In genomic region chr7:151853896-151854807, GRCh38 we compare ENCODE assay signal across 2 cellular contexts.
TF ChIP-seq lines count a peak whose summit lies in the region.

No MANE protein-coding gene starts in this region.

TF ChIP-seq in HEK293, 187 proteins besides CTCF, POLR2A, EP300 and RAD21 (continues in another document):
- no peak for TF ChIP-seq ZFHX2 (tag by site-specific recombination; conservative IDR thresholded peaks at IDR 0.05)
- peak; percentile 27; the same call in 1 of the 2 replicates for TF ChIP-seq ZBTB20 (tag by site-specific recombination; IDR thresholded peaks at IDR 0.05)
- TF ChIP-seq KLF9 (tag by site-specific recombination; IDR thresholded peaks at IDR 0.05; ENCODE audit: low read depth): no peak
- no peak for TF ChIP-seq ZFP69B (tag by site-specific recombination; IDR thresholded peaks at IDR 0.05)
- TF ChIP-seq ZNF747 (tag by site-specific recombination; IDR thresholded peaks at IDR 0.05): no peak
- no peak for TF ChIP-seq ZNF121 (tag by site-specific recombination; IDR thresholded peaks at IDR 0.05)
- TF ChIP-seq HOXD13 (CRISPR knock-in tag; IDR thresholded peaks at IDR 0.05; ENCODE audit: borderline replicate concordance): no peak
- no peak for TF ChIP-seq MYNN (tag by site-specific recombination; IDR thresholded peaks at IDR 0.05; ENCODE audit: borderline replicate concordance)
- TF ChIP-seq ZNF362 (tag by site-specific recombination; IDR thresholded peaks at IDR 0.05): no peak
- peak; percentile 58; the same call in 1 of the 2 replicates for TF ChIP-seq ZSCAN4 (tag by site-specific recombination; IDR thresholded peaks at IDR 0.05)
- TF ChIP-seq ZBTB10 (tag by site-specific recombination; IDR thresholded peaks at IDR 0.05): no peak
- no peak for TF ChIP-seq ZNF521 (tag by site-specific recombination; IDR thresholded peaks at IDR 0.05)
- no peak for TF ChIP-seq EGR2 (tag by site-specific recombination; IDR thresholded peaks at IDR 0.05; ENCODE audit: low read depth)
- TF ChIP-seq ZNF558 (tag by site-specific recombination; IDR thresholded peaks at IDR 0.05): no peak
- no peak for TF ChIP-seq ZNF23 (tag by site-specific recombination; IDR thresholded peaks at IDR 0.05; ENCODE audit: borderline replicate concordance)
- no peak for TF ChIP-seq PRDM6 (tag by site-specific recombination; IDR thresholded peaks at IDR 0.05)
- TF ChIP-seq REST (tag by site-specific recombination; IDR thresholded peaks at IDR 0.05): peak; percentile 77
- no peak for TF ChIP-seq ZNF132 (tag by site-specific recombination; IDR thresholded peaks at IDR 0.05; ENCODE audit: borderline replicate concordance)
- TF ChIP-seq ZBTB17 (tag by site-specific recombination; IDR thresholded peaks at IDR 0.05): peak; percentile 74
- TF ChIP-seq YY1 (tag by site-specific recombination; IDR thresholded peaks at IDR 0.05): no peak

TF ChIP-seq in H1, 55 proteins besides CTCF, POLR2A, EP300 and RAD21:
- TF ChIP-seq ATF2 (IDR thresholded peaks at IDR 0.05; ENCODE audit: low read length) (no peak), SP4 (IDR thresholded peaks at IDR 0.05; ENCODE audit: low read length) (no peak), SUZ12 (IDR thresholded peaks at IDR 0.05; ENCODE audit: low read length) (no peak), RFX5 (IDR thresholded peaks at IDR 0.05; ENCODE audit: borderline replicate concordance, low read depth, low read length) (no peak), YY1 (IDR thresholded peaks at IDR 0.05; ENCODE audit: low read depth, low read length) (no peak), RNF2 (IDR thresholded peaks at IDR 0.05; ENCODE audit: borderline replicate concordance, low read depth, low read length, missing control alignments, poor library complexity, severe bottlenecking) (no peak), ZNF274 (IDR thresholded peaks at IDR 0.05; ENCODE audit: borderline replicate concordance, extremely low read depth, low read length) (no peak), CREB1 (IDR thresholded peaks at IDR 0.05) (no peak)
TF ChIP-seq in H1: peak in this region for 0.
